8 cellular contexts compared by ENCODE assay signal in genomic region chr9:124617477-124618141, GRCh38.
DNase-seq lines count a peak whose midpoint lies in the region; ATAC-seq and TF ChIP-seq lines count a peak whose summit lies in the region.

No MANE protein-coding gene starts in this region.

- no peaks in the 10 kb centered on the region for H3K4me1 Mint-ChIP-seq in CD8-positive, alpha-beta T cell (ENCODE audit: low read depth)
- H3K4me1 Mint-ChIP-seq in activated CD4-positive, alpha-beta T cell treated with anti-CD3 and anti-CD28 coated beads, Interleukin-2, amount 10 ng/mL, durations not matched to agents 7 days and 5 days = no peaks in the 10 kb centered on the region

- intact Hi-C loops in CD8-positive, alpha-beta T cell (cut with DNase I, micrococcal nuclease) = loop anchor here (1.0 to 2.0 kb wide), 4 partner anchors 95 to 757 kb away; partner anchors contain the start of gene WDR38 (in 1 of the 2)
- intact Hi-C loops in HCT116 (cut with micrococcal nuclease) = loop anchor here (1.0 to 2.0 kb wide), 3 partner anchors 66 to 147 kb away; no protein-coding TSS in a partner anchor
- intact Hi-C loops in right lobe of liver (cut with DNase I) = loop anchor here in 1 of 2 donors (10.0 kb wide), 1 partner anchor 63 kb away; no protein-coding TSS in a partner anchor

- H3K27me3 ChIP-seq in CD8-positive, alpha-beta T cell (ENCODE audit: insufficient read depth, low read length) = peaks cover 4% of the 10 kb centered on the region
- H3K27me3 ChIP-seq in HCT116 (ENCODE audit: insufficient read depth, low read length) (no peaks in the 10 kb centered on the region), right lobe of liver (no peaks in the 10 kb centered on the region)

- H3K4me3 Mint-ChIP-seq in CD8-positive, alpha-beta T cell = no peak overlapping the region
- no peak overlapping the region for H3K4me3 Mint-ChIP-seq in activated CD4-positive, alpha-beta T cell treated with anti-CD3 and anti-CD28 coated beads, Interleukin-2, amount 10 ng/mL, durations not matched to agents 7 days and 5 days

- no peaks in the 10 kb centered on the region for H3K9me2 ChIP-seq in HCT116 (ENCODE audit: insufficient read depth)

- no peak overlapping the region for H3K4me3 ChIP-seq in CD8-positive, alpha-beta T cell (ENCODE audit: low read depth, low read length)
- H3K4me3 ChIP-seq in HCT116 (replicated peaks in 1 of 2; ENCODE audit: low read depth in 1 of 2, low read length in 2 of 2) (no peak overlapping the region), right lobe of liver (no peak overlapping the region)

- TF ChIP-seq POLR2A in HCT116 (IDR thresholded peaks at IDR 0.05; ENCODE audit: borderline replicate concordance, extremely low read depth, insufficient read depth, insufficient read length) = no peak
- TF ChIP-seq POLR2A in right lobe of liver (IDR thresholded peaks at IDR 0.05) = no peak

- CTCF ChIA-PET in CD8-positive, alpha-beta T cell (lab: Charles Lee) = interaction anchor here (0.6 to 4.5 kb wide), 28 partner anchors 9 to 1241 kb away, joined by 3 to 96 read pairs (median 4); partner anchors contain the start of gene WDR38
- CTCF ChIA-PET in HCT116 (lab: Charles Lee) = interaction anchor here (0.6 to 4.5 kb wide), 47 partner anchors 9 to 246 kb away, joined by 3 to 77 read pairs (median 4); partner anchors contain the start of genes NR6A1, OLFML2A and WDR38
- CTCF ChIA-PET in activated CD4-positive, alpha-beta T cell treated with anti-CD3 and anti-CD28 coated beads, Interleukin-2, amount 10 ng/mL, durations not matched to agents 7 days and 5 days (lab: Charles Lee) = interaction anchor here (0.9 to 3.7 kb wide), 6 partner anchors 11 to 98 kb away, joined by 3 to 18 read pairs (median 4); no protein-coding TSS in a partner anchor

- no peak overlapping the region for H3K27ac ChIP-seq in CD8-positive, alpha-beta T cell (ENCODE audit: low read depth, low read length)
- H3K27ac ChIP-seq in HCT116 (ENCODE audit: low read depth, low read length) (no peak overlapping the region), right lobe of liver (no peak overlapping the region)

- no peak overlapping the region for H3K27ac Mint-ChIP-seq in CD8-positive, alpha-beta T cell
- H3K27ac Mint-ChIP-seq in activated CD4-positive, alpha-beta T cell treated with anti-CD3 and anti-CD28 coated beads, Interleukin-2, amount 10 ng/mL, durations not matched to agents 7 days and 5 days = no peak overlapping the region

- no TSS peak for BruUV-seq in HCT116 (replicated peaks; lab: Mats Ljungman, UMichigan)

- WGBS in right lobe of liver (ENCODE audit: insufficient coverage, low coverage, low lambda C conversion rate, missing lambda C conversion rate) = 18% methylated on average over 3 of the region's 3 CpGs

- H3K36me3 ChIP-seq in CD8-positive, alpha-beta T cell (ENCODE audit: insufficient read depth, low read length) = no peaks in the 10 kb centered on the region
- H3K36me3 ChIP-seq in HCT116 (ENCODE audit: control insufficient read depth in 1 of 2, insufficient read depth in 2 of 2, low read length in 2 of 2) (no peaks in the 10 kb centered on the region), right lobe of liver (no peaks in the 10 kb centered on the region)

- RAD21 ChIA-PET in HCT116 (lab: Charles Lee; ENCODE audit: low non-redundant PET in 1 of 2, low total read pairs in 2 of 2, uncharacterized antibody in 2 of 2, unreplicated experiment in 2 of 2) = interaction anchor here (1.1 to 2.5 kb wide), 5 partner anchors 66 to 147 kb away, joined by 6 to 12 read pairs (median 8); no protein-coding TSS in a partner anchor

- no peaks in the 10 kb centered on the region for H3K36me3 Mint-ChIP-seq in CD8-positive, alpha-beta T cell
- H3K36me3 Mint-ChIP-seq in activated CD4-positive, alpha-beta T cell treated with anti-CD3 and anti-CD28 coated beads, Interleukin-2, amount 10 ng/mL, durations not matched to agents 7 days and 5 days (ENCODE audit: low read depth) = no peaks in the 10 kb centered on the region

- H3K4me2 ChIP-seq in HCT116 (ENCODE audit: low read length) = peak overlapping the region; percentile 71

- peak; percentile 73 for ATAC-seq in CD8-positive, alpha-beta T cell
- ATAC-seq in HCT116 (peak; percentile 88), right lobe of liver (peak; percentile 95 to 99 (median 97))

- peak; percentile 80 for TF ChIP-seq CTCF in CD8-positive, alpha-beta T cell (IDR thresholded peaks at IDR 0.05)
- TF ChIP-seq CTCF in HCT116 (IDR thresholded peaks at IDR 0.05 in 2 of 3, conservative IDR thresholded peaks at IDR 0.05 in 1 of 3; ENCODE audit: borderline replicate concordance in 1 of 3, insufficient read depth in 1 of 3, low read depth in 2 of 3, low read length in 2 of 3) (peak; percentile 96), right lobe of liver (IDR thresholded peaks at IDR 0.05) (peak; percentile 85 to 92 (median 92))

- TF ChIP-seq RAD21 in HCT116 (IDR thresholded peaks at IDR 0.05; ENCODE audit: low read depth) = peak; percentile 97

- H3K9ac ChIP-seq in HCT116 (ENCODE audit: low read length) = no peak overlapping the region

- H3K9me3 Mint-ChIP-seq in CD8-positive, alpha-beta T cell = no peaks in the 10 kb centered on the region
- no peaks in the 10 kb centered on the region for H3K9me3 Mint-ChIP-seq in activated CD4-positive, alpha-beta T cell treated with anti-CD3 and anti-CD28 coated beads, Interleukin-2, amount 10 ng/mL, durations not matched to agents 7 days and 5 days

- H3K9me3 ChIP-seq in CD8-positive, alpha-beta T cell (ENCODE audit: low read length) = no peaks in the 10 kb centered on the region
- H3K9me3 ChIP-seq in HCT116 (ENCODE audit: control insufficient read depth in 1 of 2, insufficient read depth in 1 of 2, low read depth in 1 of 2, low read length in 2 of 2) (no peaks in the 10 kb centered on the region), right lobe of liver (no peaks in the 10 kb centered on the region)

- peaks cover 9% of the 10 kb centered on the region for H3K27me3 Mint-ChIP-seq in CD8-positive, alpha-beta T cell (ENCODE audit: low read depth)
- peaks cover 10% of the 10 kb centered on the region for H3K27me3 Mint-ChIP-seq in activated CD4-positive, alpha-beta T cell treated with anti-CD3 and anti-CD28 coated beads, Interleukin-2, amount 10 ng/mL, durations not matched to agents 7 days and 5 days

- peaks cover 13% of the 10 kb centered on the region; the same call in 1 of the 2 replicates for H3K79me2 ChIP-seq in HCT116 (ENCODE audit: insufficient read depth, low read length)

- no peak overlapping the region for H2AFZ ChIP-seq in HCT116 (ENCODE audit: low read depth, low read length, poor library complexity, severe bottlenecking)

- peak; percentile 41 to 82 (median 69) for DNase-seq in CD8-positive, alpha-beta T cell
- DNase-seq in HCT116 (ENCODE audit: low read depth, low spot score) (peak; percentile 68), NCI-H460 (ENCODE audit: extremely low read depth, low read depth) (peak; percentile 74), dermis blood vessel endothelial cell (peak; percentile 88), right lobe of liver (peak; percentile 77 to 82 (median 79)), NCI-H187 treated with DMSO at 0.1 percent for 48 hours (lab: John Stamatoyannopoulos, UW) (no peak)
- DNase-seq in activated CD4-positive, alpha-beta T cell treated with anti-CD3 and anti-CD28 coated beads, Interleukin-2, amount 10 ng/mL, durations not matched to agents 7 days and 5 days = peak; percentile 82
- DNase-seq in stimulated activated CD4-positive, alpha-beta T cell treated with anti-CD3 and anti-CD28 coated beads, TNF-alpha, amount 100 ng/mL, for 48 hours (ENCODE audit: low read depth in 3 of 3) = peak; percentile 61 to 74 (median 61)

- H4K20me1 ChIP-seq in HCT116 (ENCODE audit: insufficient read depth) = no peaks in the 10 kb centered on the region

- POLR2A ChIA-PET in CD8-positive, alpha-beta T cell (lab: Charles Lee) = interaction anchor here (0.6 to 0.8 kb wide), 2 partner anchors 37 to 92 kb away, joined by 3 read pairs; no protein-coding TSS in a partner anchor
- POLR2A ChIA-PET in HCT116 (lab: Charles Lee) = interaction anchor here (0.9 to 1.4 kb wide), 2 partner anchors 41 to 149 kb away, joined by 3 read pairs; no protein-coding TSS in a partner anchor
- POLR2A ChIA-PET in activated CD4-positive, alpha-beta T cell treated with anti-CD3 and anti-CD28 coated beads, Interleukin-2, amount 10 ng/mL, durations not matched to agents 7 days and 5 days (lab: Charles Lee) = interaction anchor here (0.5 kb wide), 1 partner anchor 66 kb away, joined by 4 read pairs; no protein-coding TSS in a partner anchor

- H3K4me1 ChIP-seq in CD8-positive, alpha-beta T cell (ENCODE audit: insufficient read depth, low read length) = no peaks in the 10 kb centered on the region
- peaks cover 36 to 59% of the 10 kb centered on the region in 2 experiments for H3K4me1 ChIP-seq in HCT116 (ENCODE audit: control insufficient read depth in 1 of 2, insufficient read depth in 2 of 2, low read length in 2 of 2)
- H3K4me1 ChIP-seq in right lobe of liver = peaks cover 0 to 14% (median 1%) of the 10 kb centered on the region in 4 donors

TF ChIP-seq in HCT116, 20 proteins besides CTCF, POLR2A, EP300 and RAD21:
- TF ChIP-seq CBX3 (IDR thresholded peaks at IDR 0.05; ENCODE audit: low read depth) = no peak
- TF ChIP-seq YY1 (IDR thresholded peaks at IDR 0.05; ENCODE audit: extremely low read depth, insufficient replicate concordance, low read depth, low read length) = peak; percentile 61
